8 cellular contexts compared by ENCODE assay signal in the genomic region with DNA sequence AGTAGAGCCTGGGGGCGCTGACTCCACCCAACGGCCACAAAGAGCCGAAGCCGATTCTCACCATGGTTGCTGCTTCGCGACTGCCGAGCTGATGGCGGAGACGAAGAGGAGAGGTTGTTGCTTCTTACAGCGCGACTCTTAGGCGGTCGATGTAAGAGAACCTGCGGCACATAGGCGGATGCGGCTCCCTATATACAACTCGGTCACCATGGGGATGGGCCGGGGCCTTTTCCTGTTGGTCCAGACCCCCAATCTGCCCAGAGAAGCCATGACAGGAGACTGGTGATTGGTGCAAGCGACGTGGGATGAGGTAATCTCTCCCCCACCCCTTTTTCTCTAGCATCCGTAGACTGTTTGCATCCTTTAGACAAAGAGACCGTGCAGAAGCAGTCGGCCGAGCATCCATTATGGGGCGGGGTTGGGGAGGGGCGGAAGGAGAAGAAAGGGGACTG. TPM values are rescaled to one million over a fixed set of nuclear protein-coding genes. Genes with fewer than 3 reads are reported as not detected.
DNase-seq lines count a peak whose midpoint lies in the region; ATAC-seq, FAIRE-seq and TF ChIP-seq lines count a peak whose summit lies in the region.

A gene (minus strand): TSS at position 165 of the 452 bp plus-strand sequence. CDS start 101 bp downstream, at position 64.

- no peaks in the 10 kb centered on the region for H3K27me3 ChIP-seq in BE2C
- H3K27me3 ChIP-seq in HepG2 (ENCODE audit: control insufficient read depth in 1 of 2, insufficient read depth in 2 of 2, low read length in 2 of 2): peaks cover 3 to 13% of the 10 kb centered on the region in 2 experiments; a peak in 3 of 5 replicates

- H3K4me3 ChIP-seq in BE2C (ENCODE audit: low read depth, low read length) (peak within 1 kb of the TSS; percentile 92), HepG2 (replicated peaks in 1 of 3; ENCODE audit: insufficient read depth in 1 of 3, low read depth in 2 of 3, low read length in 3 of 3) (peak within 1 kb of the TSS; percentile 70 to 77 (median 75))

- H3K4me2 ChIP-seq in HepG2 (ENCODE audit: low read depth, low read length): peak within 1 kb of the TSS; percentile 75

- no peak for TF ChIP-seq RAD21 in HepG2 (CRISPR knock-in tag; IDR thresholded peaks at IDR 0.05)

- CTCF ChIA-PET in HepG2 (lab: Yijun Ruan, JAX; ENCODE audit: low intra/inter-chr PET ratio, low total read pairs): no interaction called here

- FAIRE-seq in HepG2 (lab: Jason Lieb, UNC): no peak

- H3K79me2 ChIP-seq in HepG2 (ENCODE audit: insufficient read depth, low read length): no peaks in the 10 kb centered on the region

- POLR2A ChIA-PET in HepG2 (lab: Yijun Ruan, JAX): interaction anchor here (1.5 kb wide), 1 partner anchor 58 kb away, joined by 5 read pairs; a partner anchor contains a TSS

- peaks cover 34% of the 10 kb centered on the region for H3K36me3 ChIP-seq in BE2C
- no peaks in the 10 kb centered on the region for H3K36me3 ChIP-seq in HepG2 (replicated peaks in 1 of 2; ENCODE audit: control insufficient read depth in 1 of 2, insufficient read depth in 2 of 2, low read length in 2 of 2)

- in situ Hi-C loops in HepG2 (cut with HindIII; ENCODE audit: extremely low pct_ligation_motif_present, low pct_unique_long_range_greater_than_20kb): no loop called here

- DNase-seq in BE2C (peak; percentile 98), GM19240 (ENCODE audit: insufficient read length, low spot score) (peak; percentile 79), NCI-H526 treated with DMSO at 0.1 percent for 48 hours (lab: John Stamatoyannopoulos, UW) (peak; percentile 99), dermis blood vessel endothelial cell (peak; percentile 99), HepG2 (ENCODE audit: low spot score) (peak; percentile 45)
- peak; percentile 94 for DNase-seq in activated CD4-positive, alpha-beta T cell treated with anti-CD3 and anti-CD28 coated beads, Interleukin-2, amount 50 U/mL, for 1 hour
- DNase-seq in stimulated activated CD4-positive, alpha-beta T cell treated with anti-CD3 and anti-CD28 coated beads, Interleukin-4, amount 100 ng/mL, for 24 hours: peak; percentile 92

- 0 out of 2 replicates have a peak, but pooled peaks cover 3% of the 10 kb centered on the region for H3K4me1 ChIP-seq in BE2C
- H3K4me1 ChIP-seq in HepG2 (ENCODE audit: insufficient read depth, low read length): no peaks in the 10 kb centered on the region; the same call in 1 of the 2 replicates

- no peaks in the 10 kb centered on the region for H4K20me1 ChIP-seq in HepG2 (ENCODE audit: insufficient read depth, low read length)

- no TSS peak for BruUV-seq in HepG2 (replicated peaks; lab: Mats Ljungman, UMichigan)

- ATAC-seq in HG03469 (IDR thresholded peaks at IDR 0.05; ENCODE audit: unreplicated experiment) (peak; percentile 83), HepG2 (peak; percentile 75)

- no peak for TF ChIP-seq POLR2A in HepG2 (IDR thresholded peaks at IDR 0.05; ENCODE audit: insufficient read depth in 1 of 2, low read depth in 2 of 2, low read length in 2 of 2)

- no peak within 1 kb of the TSS; the same call in 1 of the 2 replicates for H3K9ac ChIP-seq in HepG2 (ENCODE audit: insufficient read depth, low read depth, low read length)

- WGBS in HepG2 (ENCODE audit: low lambda C conversion rate): 8% methylated on average over 21 of the region's 26 CpGs

- no peak for TF ChIP-seq CTCF in BE2C (IDR thresholded peaks at IDR 0.05; ENCODE audit: low read depth, low read length)
- no peak for TF ChIP-seq CTCF in HepG2 (CRISPR knock-in tag; IDR thresholded peaks at IDR 0.05)

- no peak within 1 kb of the TSS for H2AFZ ChIP-seq in HepG2 (ENCODE audit: low read length)

- H3K27ac ChIP-seq in HepG2 (ENCODE audit: extremely low read length, insufficient read depth, low read length): no peak within 1 kb of the TSS

- H3K9me3 ChIP-seq in BE2C (no peaks in the 10 kb centered on the region), HepG2 (ENCODE audit: low read length) (no peaks in the 10 kb centered on the region)

- intact Hi-C loops in HepG2 (cut with micrococcal nuclease; ENCODE audit: unreplicated experiment): no loop called here

- TF ChIP-seq EP300 in HepG2 (IDR thresholded peaks at IDR 0.05; ENCODE audit: low read depth in 2 of 2, low read length in 2 of 2): no peak
- TF ChIP-seq EP300 in HepG2 (CRISPR knock-in tag; IDR thresholded peaks at IDR 0.05; ENCODE audit: borderline replicate concordance): no peak

TF ChIP-seq in HepG2, 621 proteins besides CTCF, POLR2A, EP300 and RAD21 (continues in another document):
- TF ChIP-seq, protein P1, sequence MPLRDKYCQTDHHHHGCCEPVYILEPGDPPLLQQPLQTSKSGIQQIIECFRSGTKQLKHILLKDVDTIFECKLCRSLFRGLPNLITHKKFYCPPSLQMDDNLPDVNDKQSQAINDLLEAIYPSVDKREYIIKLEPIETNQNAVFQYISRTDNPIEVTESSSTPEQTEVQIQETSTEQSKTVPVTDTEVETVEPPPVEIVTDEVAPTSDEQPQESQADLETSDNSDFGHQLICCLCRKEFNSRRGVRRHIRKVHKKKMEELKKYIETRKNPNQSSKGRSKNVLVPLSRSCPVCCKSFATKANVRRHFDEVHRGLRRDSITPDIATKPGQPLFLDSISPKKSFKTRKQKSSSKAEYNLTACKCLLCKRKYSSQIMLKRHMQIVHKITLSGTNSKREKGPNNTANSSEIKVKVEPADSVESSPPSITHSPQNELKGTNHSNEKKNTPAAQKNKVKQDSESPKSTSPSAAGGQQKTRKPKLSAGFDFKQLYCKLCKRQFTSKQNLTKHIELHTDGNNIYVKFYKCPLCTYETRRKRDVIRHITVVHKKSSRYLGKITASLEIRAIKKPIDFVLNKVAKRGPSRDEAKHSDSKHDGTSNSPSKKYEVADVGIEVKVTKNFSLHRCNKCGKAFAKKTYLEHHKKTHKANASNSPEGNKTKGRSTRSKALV (CRISPR knock-in tag; IDR thresholded peaks at IDR 0.05): peak; percentile 98
- TF ChIP-seq ZSCAN12 (CRISPR knock-in tag; IDR thresholded peaks at IDR 0.05): no peak
- TF ChIP-seq ZBTB7B (CRISPR knock-in tag; IDR thresholded peaks at IDR 0.05): no peak
- no peak for TF ChIP-seq ZNF572 (CRISPR knock-in tag; IDR thresholded peaks at IDR 0.05)
- TF ChIP-seq HIVEP1 (CRISPR knock-in tag; IDR thresholded peaks at IDR 0.05): 0 out of 2 replicates have a peak, but pooled peaks have one; percentile 20
- TF ChIP-seq PHF21A (CRISPR knock-in tag; IDR thresholded peaks at IDR 0.05): no peak
- TF ChIP-seq, protein P2, sequence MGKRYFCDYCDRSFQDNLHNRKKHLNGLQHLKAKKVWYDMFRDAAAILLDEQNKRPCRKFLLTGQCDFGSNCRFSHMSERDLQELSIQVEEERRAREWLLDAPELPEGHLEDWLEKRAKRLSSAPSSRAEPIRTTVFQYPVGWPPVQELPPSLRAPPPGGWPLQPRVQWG (CRISPR knock-in tag; IDR thresholded peaks at IDR 0.05; ENCODE audit: borderline replicate concordance, low read depth): no peak
- TF ChIP-seq ZNF563 (CRISPR knock-in tag; IDR thresholded peaks at IDR 0.05): no peak
- no peak for TF ChIP-seq ZNF350 (CRISPR knock-in tag; IDR thresholded peaks at IDR 0.05; ENCODE audit: borderline replicate concordance, low read depth)
- TF ChIP-seq, protein P3, sequence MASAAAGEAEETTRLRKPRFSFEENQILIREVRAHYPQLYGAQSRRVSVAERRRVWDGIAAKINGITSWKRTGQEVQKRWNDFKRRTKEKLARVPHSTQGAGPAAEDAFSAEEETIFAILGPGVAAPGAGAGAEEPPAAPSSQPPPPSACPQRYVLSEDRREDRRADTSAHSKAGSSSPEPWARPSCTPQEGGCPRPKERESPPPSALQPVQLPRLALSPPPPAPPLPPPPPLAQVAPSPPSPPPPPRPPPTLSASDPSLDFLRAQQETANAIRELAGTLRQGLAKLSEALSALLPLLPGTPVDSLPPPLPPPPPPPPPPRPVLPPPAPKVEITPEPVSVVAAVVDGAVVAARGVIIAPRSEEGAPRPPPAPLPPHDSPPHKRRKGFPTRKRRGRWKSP (CRISPR knock-in tag; IDR thresholded peaks at IDR 0.05): peak; percentile 79; the same call in 1 of the 2 replicates
- TF ChIP-seq RNF2 (conservative IDR thresholded peaks at IDR 0.05; ENCODE audit: low read depth): no peak
- TF ChIP-seq ZNF570 (CRISPR knock-in tag; IDR thresholded peaks at IDR 0.05; ENCODE audit: borderline replicate concordance): no peak

RNA-seq across cellular contexts. Expression of the gene that starts here (rescaled TPM):
- polyA plus RNA-seq in BE2C (2012; ENCODE audit: insufficient read depth, insufficient read length, low read depth): 1,431 TPM
- total RNA-seq in dermis blood vessel endothelial cell (642 and 821 TPM in 2 replicates), HepG2 (2016; rRNA removed; fragmentation: Illumina TruSeq; extraction: Trizol) (20.7 and 24.4 TPM in 2 replicates)
- total RNA-seq in HepG2 (2016; cell fraction: cytosol; rRNA removed; fragmentation: Illumina TruSeq; extraction: Trizol; ENCODE audit: low read depth): 1.2 and 1.9 TPM in 2 replicates
- total RNA-seq in HepG2 (2016; cell fraction: insoluble cytoplasmic fraction; rRNA removed; fragmentation: Illumina TruSeq; extraction: Trizol): 21.8 and 22.6 TPM in 2 replicates
- 2.5 and 3.1 TPM in 2 replicates for total RNA-seq in HepG2 (2016; cell fraction: membrane; rRNA removed; fragmentation: Illumina TruSeq; extraction: Trizol)
- 9.7 and 10.8 TPM in 2 replicates for total RNA-seq in HepG2 (2016; cell fraction: nucleus; rRNA removed; fragmentation: Illumina TruSeq; extraction: Trizol)
- 24.8 and 35.5 TPM in 2 replicates for polyA plus RNA-seq in HepG2 (2011; rRNA removed)
- 29.2 and 42.3 TPM in 2 replicates for polyA plus RNA-seq in HepG2 (2011; cell fraction: cytosol; rRNA removed)
- 8.6 and 13.4 TPM in 2 replicates for polyA plus RNA-seq in HepG2 (2011; cell fraction: nucleus; rRNA removed)
- polyA plus RNA-seq in HepG2 (2012): 2.2 and 4.9 TPM in 2 replicates
- polyA plus RNA-seq in HepG2 (2016; cell fraction: cytosol; fragmentation: Illumina TruSeq; extraction: Trizol; ENCODE audit: low read depth): 1.6 and 1.7 TPM in 2 replicates
- 19.5 and 22.1 TPM in 2 replicates for polyA plus RNA-seq in HepG2 (2016; cell fraction: insoluble cytoplasmic fraction; fragmentation: Illumina TruSeq; extraction: Trizol; ENCODE audit: low read depth)
- polyA plus RNA-seq in HepG2 (2016; cell fraction: membrane; fragmentation: Illumina TruSeq; extraction: Trizol; ENCODE audit: low read depth): 1.7 and 1.8 TPM in 2 replicates
- 9.8 and 11.3 TPM in 2 replicates for polyA plus RNA-seq in HepG2 (2016; cell fraction: nucleus; fragmentation: Illumina TruSeq; extraction: Trizol; ENCODE audit: insufficient read depth, low read depth)
- 18.9 and 36.9 TPM in 2 replicates for polyA minus RNA-seq in HepG2 (2011; rRNA and poly(A)+ RNA removed; ENCODE audit: low replicate concordance)
- polyA minus RNA-seq in HepG2 (2011; cell fraction: cytosol; rRNA and poly(A)+ RNA removed): 7.2 and 13.3 TPM in 2 replicates
- polyA minus RNA-seq in HepG2 (2011; cell fraction: nucleus; rRNA and poly(A)+ RNA removed): 3.5 and 6.6 TPM in 2 replicates

Comparison
In these comparisons a context has a peak if more than half of its experiments do, and no peak if none do; other contexts are left out.
1. RNA of the gene that starts here (total RNA-seq): 642 to 821 TPM in dermis blood vessel endothelial cell; 1.2 to 24.4 TPM in HepG2; every median in the first group is over 10 times any median in the second.
2. DNase-seq: peak in every context shown above with its lines; median percentile 99 in NCI-H526 treated with DMSO at 0.1 percent for 48 hours; 99 in dermis blood vessel endothelial cell; 98 in BE2C; 94 in activated CD4-positive, alpha-beta T cell treated with anti-CD3 and anti-CD28 coated beads, Interleukin-2, amount 50 U/mL, for 1 hour; 92 in stimulated activated CD4-positive, alpha-beta T cell treated with anti-CD3 and anti-CD28 coated beads, Interleukin-4, amount 100 ng/mL, for 24 hours; 79 in GM19240; 45 in HepG2.